Comparison of ENCODE assay signal across 8 cellular contexts in the genomic region with DNA sequence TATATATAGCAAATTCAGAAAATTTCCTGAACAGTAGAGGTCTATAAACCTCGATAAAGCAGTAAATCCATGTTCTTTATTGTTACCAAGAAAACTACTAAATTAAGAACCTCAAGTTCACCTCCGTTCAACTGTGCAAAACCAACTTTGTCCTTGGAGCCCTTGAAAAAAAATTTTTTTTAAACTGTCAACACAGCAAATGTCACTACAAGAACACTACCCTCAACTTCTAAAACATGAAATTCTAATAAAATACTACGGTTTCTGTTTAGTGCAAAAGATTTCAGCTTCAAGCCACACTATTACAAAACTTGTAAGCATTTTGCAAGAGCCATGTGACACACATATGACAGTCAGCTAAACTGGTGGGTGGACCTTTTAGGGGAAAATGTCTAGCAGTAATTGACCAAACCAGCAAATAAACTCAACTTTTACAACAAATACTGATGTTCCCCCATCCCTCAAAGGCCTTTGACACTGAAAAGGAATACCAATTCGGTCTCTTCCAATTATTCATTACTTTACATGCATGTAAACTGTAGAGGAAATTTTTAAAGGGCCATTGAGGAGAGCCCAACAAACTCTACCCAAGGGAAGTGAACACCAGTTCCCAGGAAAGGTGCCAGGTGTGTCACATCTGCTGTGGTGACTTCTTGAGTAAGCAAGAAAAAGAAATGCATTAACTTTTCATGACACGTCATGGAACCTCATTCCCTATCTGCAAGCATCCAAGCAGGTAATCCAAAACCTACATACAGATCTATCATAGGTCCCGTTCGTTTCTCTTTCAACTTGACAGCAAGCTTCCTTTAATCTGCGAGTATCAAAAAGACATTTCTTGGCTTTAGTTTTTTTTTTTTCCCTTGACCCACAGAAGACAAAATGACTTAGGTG. TPM values are rescaled to one million over a fixed set of nuclear protein-coding genes. Genes with fewer than 3 reads are reported as not detected.
DNase-seq lines count a peak whose midpoint lies in the region; ATAC-seq, FAIRE-seq and TF ChIP-seq lines count a peak whose summit lies in the region.

No MANE protein-coding gene starts in this region.

- H3K18ac ChIP-seq in mesenchymal stem cell (ENCODE audit: low read depth in 1 of 2, low read length in 2 of 2), result no peak overlapping the region

- TF ChIP-seq CTCF in NB4 (IDR thresholded peaks at IDR 0.05; ENCODE audit: low read depth, low read length), result no peak
- TF ChIP-seq CTCF in bronchial epithelial cell (IDR thresholded peaks at IDR 0.05; ENCODE audit: insufficient read depth, low read length, severe bottlenecking), result no peak

- FAIRE-seq in bronchial epithelial cell (lab: Jason Lieb, UNC), result no peak

- WGBS in mesenchymal stem cell, result 49% methylated on average over 7 of the region's 8 CpGs
- 4 to 5% methylated on average over 8 of the region's 8 CpGs for WGBS in aorta, 2 donors

- H3K23ac ChIP-seq in mesenchymal stem cell (ENCODE audit: low read length in 2 of 2), result no peak overlapping the region

- H3K14ac ChIP-seq in mesenchymal stem cell (ENCODE audit: low read length in 2 of 2), result no peak overlapping the region

- H2AK5ac ChIP-seq in mesenchymal stem cell (ENCODE audit: low read length, severe bottlenecking), result no peak overlapping the region

- no peak overlapping the region for H3K4ac ChIP-seq in mesenchymal stem cell (ENCODE audit: low read depth in 1 of 2, low read length in 2 of 2)

- H3K4me2 ChIP-seq in mesenchymal stem cell (ENCODE audit: low read length, poor library complexity, severe bottlenecking), result peak overlapping the region; percentile 66

- H2BK120ac ChIP-seq in mesenchymal stem cell (ENCODE audit: low read depth, low read length), result no peak overlapping the region

- intact Hi-C loops in aorta (cut with DNase I), result loop anchor here in 1 of 2 donors (10.0 kb wide), 1 partner anchor 54 kb away; no protein-coding TSS in a partner anchor

- no peak for TF ChIP-seq POLR2A in NB4 (IDR thresholded peaks at IDR 0.05; ENCODE audit: extremely low read depth, insufficient read length)

- H3K9ac ChIP-seq in mesenchymal stem cell (ENCODE audit: low read length), result peak overlapping the region; percentile 100

- ATAC-seq in aorta (ENCODE audit: low FRiP score) (no peak), HG03175 (IDR thresholded peaks at IDR 0.05; ENCODE audit: unreplicated experiment) (no peak)

- DNase-seq in EL, result peak; percentile 12
- DNase-seq in NB4 (ENCODE audit: low read depth), result peak; percentile 85
- peak; percentile 73 for DNase-seq in bronchial epithelial cell (ENCODE audit: low read depth)
- DNase-seq in mesenchymal stem cell, result peak; percentile 80
- DNase-seq in aorta, result no peak
- no peak for DNase-seq in cerebellar nuclear complex (lab: John Stamatoyannopoulos, UW)
- no peak for DNase-seq in GM19238 (ENCODE audit: insufficient read length, low spot score)

- no peak overlapping the region for H2AFZ ChIP-seq in mesenchymal stem cell (ENCODE audit: low read depth, low read length)

- H2BK15ac ChIP-seq in mesenchymal stem cell (ENCODE audit: low read depth, poor library complexity, severe bottlenecking), result no peak overlapping the region

- H3K4me1 ChIP-seq in mesenchymal stem cell (ENCODE audit: control insufficient read depth, insufficient read depth, low read depth, low read length) (peaks cover 18% of the 10 kb centered on the region), aorta (ENCODE audit: control insufficient read depth in 1 of 2, insufficient read depth in 2 of 2, low read length in 2 of 2) (peaks cover 0 to 2% of the 10 kb centered on the region in 2 donors)

- peak overlapping the region; percentile 98 for H3K4me3 ChIP-seq in NB4 (ENCODE audit: low read depth, low read length)
- H3K4me3 ChIP-seq in bronchial epithelial cell (ENCODE audit: low read depth, low read length), result peak overlapping the region; percentile 63
- H3K4me3 ChIP-seq in mesenchymal stem cell (ENCODE audit: insufficient read depth in 1 of 2, low read depth in 1 of 2, low read length in 2 of 2), result peak overlapping the region in 1 of 2 experiments; percentile 94
- H3K4me3 ChIP-seq in aorta (ENCODE audit: low read length in 2 of 2), result peak overlapping the region; percentile 60 to 96

- H2BK5ac ChIP-seq in mesenchymal stem cell (ENCODE audit: low read depth, low read length, poor library complexity, severe bottlenecking), result no peak overlapping the region

- no peak overlapping the region for H4K91ac ChIP-seq in mesenchymal stem cell (ENCODE audit: low read length)

- no peaks in the 10 kb centered on the region for H3K36me3 ChIP-seq in bronchial epithelial cell (ENCODE audit: control insufficient read depth, insufficient read depth, low read length)
- no peaks in the 10 kb centered on the region for H3K36me3 ChIP-seq in mesenchymal stem cell (ENCODE audit: control insufficient read depth in 1 of 2, insufficient read depth in 2 of 2, low read depth in 1 of 2, low read length in 2 of 2)
- H3K36me3 ChIP-seq in aorta (ENCODE audit: control insufficient read depth in 1 of 2, insufficient read depth in 2 of 2, low read length in 1 of 2), result no peaks in the 10 kb centered on the region

- no peak overlapping the region for H4K8ac ChIP-seq in mesenchymal stem cell (ENCODE audit: low read length)

- H3K79me1 ChIP-seq in mesenchymal stem cell (replicated peaks; ENCODE audit: low read length, poor library complexity, severe bottlenecking), result peaks cover 3% of the 10 kb centered on the region

- no peaks in the 10 kb centered on the region for H3K27me3 ChIP-seq in bronchial epithelial cell (ENCODE audit: control insufficient read depth, insufficient read depth, low read length)
- H3K27me3 ChIP-seq in mesenchymal stem cell (ENCODE audit: control insufficient read depth in 1 of 2, insufficient read depth in 1 of 2, low read length in 2 of 2), result no peaks in the 10 kb centered on the region
- H3K27me3 ChIP-seq in aorta (ENCODE audit: control insufficient read depth in 1 of 2, insufficient read depth in 2 of 2, low read length in 1 of 2), result no peaks in the 10 kb centered on the region

- no peaks in the 10 kb centered on the region for H3K9me3 ChIP-seq in mesenchymal stem cell (ENCODE audit: control insufficient read depth, low read length)
- H3K9me3 ChIP-seq in aorta (ENCODE audit: control insufficient read depth, low read length), result no peaks in the 10 kb centered on the region

- no peak overlapping the region for H2BK12ac ChIP-seq in mesenchymal stem cell (ENCODE audit: low read length in 2 of 2)

- H3K27ac ChIP-seq in mesenchymal stem cell (ENCODE audit: low read length, poor library complexity, severe bottlenecking), result no peak overlapping the region
- no peak overlapping the region for H3K27ac ChIP-seq in aorta (ENCODE audit: low read depth in 1 of 2, low read length in 2 of 2)

RNA-seq across cellular contexts. Expression of gene RAB1A, which starts 1.4 kb away (rescaled TPM):
- total RNA-seq in bronchial epithelial cell (114 and 125 TPM in 2 replicates), aorta (100 to 1,000 TPM; 135 to 165 TPM)
- 263 TPM for polyA plus RNA-seq in mesenchymal stem cell (2013, experiment 1 of 2)
- polyA plus RNA-seq in mesenchymal stem cell (2013, experiment 2 of 2), result 275 TPM
- 100 to 1,000 TPM; 118 to 124 TPM for polyA plus RNA-seq in aorta

Comparison
In these comparisons a context has a peak if more than half of its experiments do, and no peak if none do; other contexts are left out.
1. DNase-seq: peak in EL (single experiment), NB4 (single experiment), bronchial epithelial cell (single experiment) and mesenchymal stem cell (single experiment); none in aorta (0 of 2), cerebellar nuclear complex (0 of 2) and GM19238 (single experiment).